In genomic region chr16:47713225-47713595, GRCh38 we compare ENCODE assay signal across 10 cellular contexts.
A peak's percentile ranks its signal among the peaks of the same experiment; 100 is the strongest.
DNase-seq lines count a peak whose midpoint lies in the region; ATAC-seq and TF ChIP-seq lines count a peak whose summit lies in the region.
"Had no signal": no experiment of that assay in that cellular context is flagged by ENCODE, and none has a peak within 500 bp of the region (broad histone marks: within the 10 kb centered on the region; RNA-seq: fewer than 3 reads in every experiment).

No MANE protein-coding gene starts in this region.

- H3K4me3 ChIP-seq in AG04449 (ENCODE audit: low read depth, low read length) (no peak overlapping the region), choroid plexus epithelial cell (ENCODE audit: low read depth, low read length) (no peak overlapping the region), transverse colon (no peak overlapping the region), body of pancreas (no peak overlapping the region)
- H3K4me3 ChIP-seq in Jurkat, Clone E6-1 (ENCODE audit: low read length) = no peak overlapping the region
- H3K4me3 ChIP-seq: heart left ventricle had no signal

- no peaks in the 10 kb centered on the region for H3K27me3 ChIP-seq in transverse colon
- no peaks in the 10 kb centered on the region for H3K27me3 ChIP-seq in body of pancreas

- in situ Hi-C loops in transverse colon (cut with MboI; ENCODE audit: low pct_ligation_motif_present in 1 of 4, low pct_unique_long_range_greater_than_20kb in 1 of 4, low sequenced_read_pairs in 3 of 4) = no loop called here

- H3K4me1 ChIP-seq in transverse colon = no peaks in the 10 kb centered on the region
- H3K4me1 ChIP-seq in body of pancreas = no peaks in the 10 kb centered on the region
- H3K4me1 ChIP-seq: heart left ventricle had no signal

- CTCF ChIA-PET in AG04449 (lab: Yijun Ruan, JAX) = interaction anchor here (1.1 to 1.3 kb wide), 2 partner anchors 342 to 570 kb away, joined by 3 to 4 read pairs; partner anchors contain the start of gene NETO2

- ATAC-seq in GM18909 (IDR thresholded peaks at IDR 0.05; ENCODE audit: poor library complexity, unreplicated experiment) (peak; percentile 71), HG02840 (IDR thresholded peaks at IDR 0.05; ENCODE audit: low FRiP score, unreplicated experiment) (no peak), body of pancreas (no peak)

- POLR2A ChIA-PET in AG04449 (lab: Yijun Ruan, JAX) = interaction anchor here (0.9 kb wide), 1 partner anchor 20 kb away, joined by 4 read pairs; no protein-coding TSS in a partner anchor

- TF ChIP-seq CTCF in AG04449 (IDR thresholded peaks at IDR 0.05; ENCODE audit: insufficient read depth, low read length, missing control alignments) (no peak), choroid plexus epithelial cell (conservative IDR thresholded peaks at IDR 0.05; ENCODE audit: low read depth, low read length) (no peak), transverse colon (IDR thresholded peaks at IDR 0.05) (no peak), body of pancreas (IDR thresholded peaks at IDR 0.05) (no peak)

- H3K36me3 ChIP-seq in transverse colon (no peaks in the 10 kb centered on the region), body of pancreas (replicated peaks in 1 of 2; ENCODE audit: insufficient read depth in 1 of 2, low read depth in 2 of 2) (no peaks in the 10 kb centered on the region)
- H3K36me3 ChIP-seq: heart left ventricle had no signal

- H3K9me3 ChIP-seq in transverse colon (no peaks in the 10 kb centered on the region), body of pancreas (no peaks in the 10 kb centered on the region)
- H3K9me3 ChIP-seq: heart left ventricle had no signal

- TF ChIP-seq EP300 in transverse colon (IDR thresholded peaks at IDR 0.05; ENCODE audit: low read depth) = no peak

- intact Hi-C loops in transverse colon (cut with DNase I; ENCODE audit: low total_unique reads) = no loop called here
- intact Hi-C loops in body of pancreas (cut with DNase I) = no loop called here

- H3K27ac ChIP-seq in transverse colon (no peak overlapping the region), body of pancreas (no peak overlapping the region)
- H3K27ac ChIP-seq: heart left ventricle had no signal

- WGBS in transverse colon (ENCODE audit: low coverage in 1 of 2), 2 donors = 26 to 44% methylated on average over 6 of the region's 6 CpGs
- WGBS in body of pancreas, 2 donors = 32 to 41% methylated on average over 6 of the region's 6 CpGs

- no peak for TF ChIP-seq POLR2A in transverse colon (IDR thresholded peaks at IDR 0.05)
- no peak for TF ChIP-seq POLR2A in body of pancreas (IDR thresholded peaks at IDR 0.05)

- peak; percentile 5 for DNase-seq in AG04449 (ENCODE audit: low read depth, low spot score)
- DNase-seq in Jurkat, Clone E6-1 (ENCODE audit: low read depth, low spot score) = peak; percentile 20
- peak; percentile 58 for DNase-seq in choroid plexus epithelial cell (ENCODE audit: low read depth)
- DNase-seq in NCI-H748 (lab: John Stamatoyannopoulos, UW; ENCODE audit: unreplicated experiment) = no peak
- DNase-seq in transverse colon = no peak
- no peak for DNase-seq in body of pancreas
- DNase-seq: activated CD4-positive, alpha-beta T cell treated with anti-CD3 and anti-CD28 coated beads for 4 hours; heart left ventricle had no signal

Comparison
In these comparisons a context has a peak if more than half of its experiments do, and no peak if none do; other contexts are left out.
1. DNase-seq: peak in AG04449 (single experiment), Jurkat, Clone E6-1 (single experiment) and choroid plexus epithelial cell (single experiment); none in NCI-H748 (single experiment), transverse colon (single experiment) and body of pancreas (0 of 4).